Comparison of ENCODE assay signal across 1 cellular context in the genomic region with DNA sequence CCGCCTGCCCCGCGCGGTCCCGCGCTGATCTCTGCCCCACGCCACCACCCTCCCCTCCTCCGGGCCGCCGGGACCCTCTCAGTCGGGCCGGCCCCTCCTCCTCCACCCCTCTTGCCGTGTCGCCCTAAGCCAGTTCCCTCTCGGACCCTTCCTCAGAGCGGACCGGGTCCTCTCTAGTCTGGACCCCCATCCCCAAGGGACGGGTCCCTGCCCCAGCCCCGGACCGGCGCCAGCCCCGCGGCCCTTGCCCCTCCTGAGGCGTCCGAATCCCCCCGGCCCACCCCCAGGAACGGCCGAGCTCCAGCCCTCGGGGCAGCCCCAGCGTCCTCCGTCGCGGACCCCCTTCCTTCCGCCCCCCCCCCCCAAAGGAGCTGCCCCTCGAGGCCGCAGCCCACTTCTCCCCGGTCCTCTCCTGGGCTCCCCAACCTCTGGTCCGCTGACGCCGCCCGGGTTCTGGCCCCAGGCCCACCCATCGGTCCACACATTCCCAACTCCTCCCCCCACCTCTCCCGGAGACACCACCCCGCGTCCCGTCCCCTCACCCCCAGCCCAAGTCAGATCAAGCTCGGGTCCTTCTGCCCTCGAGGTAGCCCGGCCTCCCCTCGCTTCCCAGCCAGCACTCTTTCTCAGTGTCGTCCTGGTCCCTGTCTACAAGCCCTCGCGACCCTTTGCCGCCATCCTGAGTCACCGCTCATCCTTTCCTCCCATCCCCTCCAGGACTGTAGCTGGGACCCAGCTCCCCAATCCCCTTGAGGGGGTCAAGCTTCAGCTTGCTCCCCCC.
TF ChIP-seq lines count a peak whose summit lies in the region.

No MANE protein-coding gene starts in this region.

TF ChIP-seq in GM23338, 12 proteins besides CTCF, POLR2A, EP300 and RAD21 (continued from another document):
- TF ChIP-seq, protein P1, sequence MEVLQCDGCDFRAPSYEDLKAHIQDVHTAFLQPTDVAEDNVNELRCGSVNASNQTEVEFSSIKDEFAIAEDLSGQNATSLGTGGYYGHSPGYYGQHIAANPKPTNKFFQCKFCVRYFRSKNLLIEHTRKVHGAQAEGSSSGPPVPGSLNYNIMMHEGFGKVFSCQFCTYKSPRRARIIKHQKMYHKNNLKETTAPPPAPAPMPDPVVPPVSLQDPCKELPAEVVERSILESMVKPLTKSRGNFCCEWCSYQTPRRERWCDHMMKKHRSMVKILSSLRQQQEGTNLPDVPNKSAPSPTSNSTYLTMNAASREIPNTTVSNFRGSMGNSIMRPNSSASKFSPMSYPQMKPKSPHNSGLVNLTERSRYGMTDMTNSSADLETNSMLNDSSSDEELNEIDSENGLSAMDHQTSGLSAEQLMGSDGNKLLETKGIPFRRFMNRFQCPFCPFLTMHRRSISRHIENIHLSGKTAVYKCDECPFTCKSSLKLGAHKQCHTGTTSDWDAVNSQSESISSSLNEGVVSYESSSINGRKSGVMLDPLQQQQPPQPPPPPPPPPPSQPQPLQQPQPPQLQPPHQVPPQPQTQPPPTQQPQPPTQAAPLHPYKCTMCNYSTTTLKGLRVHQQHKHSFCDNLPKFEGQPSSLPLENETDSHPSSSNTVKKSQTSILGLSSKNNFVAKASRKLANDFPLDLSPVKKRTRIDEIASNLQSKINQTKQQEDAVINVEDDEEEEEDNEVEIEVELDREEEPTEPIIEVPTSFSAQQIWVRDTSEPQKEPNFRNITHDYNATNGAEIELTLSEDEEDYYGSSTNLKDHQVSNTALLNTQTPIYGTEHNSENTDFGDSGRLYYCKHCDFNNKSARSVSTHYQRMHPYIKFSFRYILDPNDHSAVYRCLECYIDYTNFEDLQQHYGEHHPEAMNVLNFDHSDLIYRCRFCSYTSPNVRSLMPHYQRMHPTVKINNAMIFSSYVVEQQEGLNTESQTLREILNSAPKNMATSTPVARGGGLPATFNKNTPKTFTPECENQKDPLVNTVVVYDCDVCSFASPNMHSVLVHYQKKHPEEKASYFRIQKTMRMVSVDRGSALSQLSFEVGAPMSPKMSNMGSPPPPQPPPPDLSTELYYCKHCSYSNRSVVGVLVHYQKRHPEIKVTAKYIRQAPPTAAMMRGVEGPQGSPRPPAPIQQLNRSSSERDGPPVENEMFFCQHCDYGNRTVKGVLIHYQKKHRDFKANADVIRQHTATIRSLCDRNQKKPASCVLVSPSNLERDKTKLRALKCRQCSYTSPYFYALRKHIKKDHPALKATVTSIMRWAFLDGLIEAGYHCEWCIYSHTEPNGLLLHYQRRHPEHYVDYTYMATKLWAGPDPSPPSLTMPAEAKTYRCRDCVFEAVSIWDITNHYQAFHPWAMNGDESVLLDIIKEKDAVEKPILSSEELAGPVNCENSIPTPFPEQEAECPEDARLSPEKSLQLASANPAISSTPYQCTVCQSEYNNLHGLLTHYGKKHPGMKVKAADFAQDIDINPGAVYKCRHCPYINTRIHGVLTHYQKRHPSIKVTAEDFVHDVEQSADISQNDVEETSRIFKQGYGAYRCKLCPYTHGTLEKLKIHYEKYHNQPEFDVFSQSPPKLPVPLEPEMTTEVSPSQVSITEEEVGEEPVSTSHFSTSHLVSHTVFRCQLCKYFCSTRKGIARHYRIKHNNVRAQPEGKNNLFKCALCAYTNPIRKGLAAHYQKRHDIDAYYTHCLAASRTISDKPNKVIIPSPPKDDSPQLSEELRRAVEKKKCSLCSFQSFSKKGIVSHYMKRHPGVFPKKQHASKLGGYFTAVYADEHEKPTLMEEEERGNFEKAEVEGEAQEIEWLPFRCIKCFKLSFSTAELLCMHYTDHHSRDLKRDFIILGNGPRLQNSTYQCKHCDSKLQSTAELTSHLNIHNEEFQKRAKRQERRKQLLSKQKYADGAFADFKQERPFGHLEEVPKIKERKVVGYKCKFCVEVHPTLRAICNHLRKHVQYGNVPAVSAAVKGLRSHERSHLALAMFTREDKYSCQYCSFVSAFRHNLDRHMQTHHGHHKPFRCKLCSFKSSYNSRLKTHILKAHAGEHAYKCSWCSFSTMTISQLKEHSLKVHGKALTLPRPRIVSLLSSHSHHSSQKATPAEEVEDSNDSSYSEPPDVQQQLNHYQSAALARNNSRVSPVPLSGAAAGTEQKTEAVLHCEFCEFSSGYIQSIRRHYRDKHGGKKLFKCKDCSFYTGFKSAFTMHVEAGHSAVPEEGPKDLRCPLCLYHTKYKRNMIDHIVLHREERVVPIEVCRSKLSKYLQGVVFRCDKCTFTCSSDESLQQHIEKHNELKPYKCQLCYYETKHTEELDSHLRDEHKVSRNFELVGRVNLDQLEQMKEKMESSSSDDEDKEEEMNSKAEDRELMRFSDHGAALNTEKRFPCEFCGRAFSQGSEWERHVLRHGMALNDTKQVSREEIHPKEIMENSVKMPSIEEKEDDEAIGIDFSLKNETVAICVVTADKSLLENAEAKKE (CRISPR knock-in tag; IDR thresholded peaks at IDR 0.05) = no peak
- no peak for TF ChIP-seq POLR2AphosphoS5 (IDR thresholded peaks at IDR 0.05; ENCODE audit: low read depth)
- TF ChIP-seq, protein P2, sequence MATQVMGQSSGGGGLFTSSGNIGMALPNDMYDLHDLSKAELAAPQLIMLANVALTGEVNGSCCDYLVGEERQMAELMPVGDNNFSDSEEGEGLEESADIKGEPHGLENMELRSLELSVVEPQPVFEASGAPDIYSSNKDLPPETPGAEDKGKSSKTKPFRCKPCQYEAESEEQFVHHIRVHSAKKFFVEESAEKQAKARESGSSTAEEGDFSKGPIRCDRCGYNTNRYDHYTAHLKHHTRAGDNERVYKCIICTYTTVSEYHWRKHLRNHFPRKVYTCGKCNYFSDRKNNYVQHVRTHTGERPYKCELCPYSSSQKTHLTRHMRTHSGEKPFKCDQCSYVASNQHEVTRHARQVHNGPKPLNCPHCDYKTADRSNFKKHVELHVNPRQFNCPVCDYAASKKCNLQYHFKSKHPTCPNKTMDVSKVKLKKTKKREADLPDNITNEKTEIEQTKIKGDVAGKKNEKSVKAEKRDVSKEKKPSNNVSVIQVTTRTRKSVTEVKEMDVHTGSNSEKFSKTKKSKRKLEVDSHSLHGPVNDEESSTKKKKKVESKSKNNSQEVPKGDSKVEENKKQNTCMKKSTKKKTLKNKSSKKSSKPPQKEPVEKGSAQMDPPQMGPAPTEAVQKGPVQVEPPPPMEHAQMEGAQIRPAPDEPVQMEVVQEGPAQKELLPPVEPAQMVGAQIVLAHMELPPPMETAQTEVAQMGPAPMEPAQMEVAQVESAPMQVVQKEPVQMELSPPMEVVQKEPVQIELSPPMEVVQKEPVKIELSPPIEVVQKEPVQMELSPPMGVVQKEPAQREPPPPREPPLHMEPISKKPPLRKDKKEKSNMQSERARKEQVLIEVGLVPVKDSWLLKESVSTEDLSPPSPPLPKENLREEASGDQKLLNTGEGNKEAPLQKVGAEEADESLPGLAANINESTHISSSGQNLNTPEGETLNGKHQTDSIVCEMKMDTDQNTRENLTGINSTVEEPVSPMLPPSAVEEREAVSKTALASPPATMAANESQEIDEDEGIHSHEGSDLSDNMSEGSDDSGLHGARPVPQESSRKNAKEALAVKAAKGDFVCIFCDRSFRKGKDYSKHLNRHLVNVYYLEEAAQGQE (IDR thresholded peaks at IDR 0.05; ENCODE audit: unreplicated experiment) = no peak
- TF ChIP-seq ZNF331 (CRISPR knock-in tag; IDR thresholded peaks at IDR 0.05; ENCODE audit: low read depth) = no peak
- no peak for TF ChIP-seq EZH2 (IDR thresholded peaks at IDR 0.05; ENCODE audit: low read depth, unreplicated experiment)
- TF ChIP-seq STAT1 (IDR thresholded peaks at IDR 0.05; ENCODE audit: unreplicated experiment) = no peak
TF ChIP-seq in GM23338: peak in this region for 0.
